Comparison of ENCODE assay signal across 19 cellular contexts in genomic region chr5:149410721-149411432, GRCh38. TPM values are rescaled to one million over a fixed set of nuclear protein-coding genes. Genes with fewer than 3 reads are reported as not detected.
DNase-seq lines count a peak whose midpoint lies in the region; TF ChIP-seq lines count a peak whose summit lies in the region.
"Had no signal": no experiment of that assay in that cellular context is flagged by ENCODE, and none has a peak within 500 bp of the region (broad histone marks: within the 10 kb centered on the region; RNA-seq: fewer than 3 reads in every experiment).

No MANE protein-coding gene starts in this region.

- no peak for TF ChIP-seq POLR2A in breast epithelium (IDR thresholded peaks at IDR 0.05)
- no peak for TF ChIP-seq POLR2A in ovary (IDR thresholded peaks at IDR 0.05)
- TF ChIP-seq POLR2A in uterus (IDR thresholded peaks at IDR 0.05), result no peak

- no peaks in the 10 kb centered on the region for H4K20me1 ChIP-seq in mammary epithelial cell (ENCODE audit: insufficient read depth, low read length)

- H3K4me1 ChIP-seq in breast epithelium (peaks cover 0 to 5% of the 10 kb centered on the region in 2 donors), mammary epithelial cell (ENCODE audit: insufficient read depth, low read length) (no peaks in the 10 kb centered on the region), ovary (ENCODE audit: insufficient read depth) (peaks cover 34% of the 10 kb centered on the region), uterus (peaks cover 0 to 5% of the 10 kb centered on the region in 2 donors)
- H3K4me1 ChIP-seq: parathyroid adenoma had no signal

- peak overlapping the region; percentile 42 to 76 (median 67) for H3K4me3 ChIP-seq in breast epithelium
- H3K4me3 ChIP-seq in mammary epithelial cell (replicated peaks in 1 of 3; ENCODE audit: insufficient read depth in 1 of 3, low read depth in 2 of 3, low read length in 3 of 3), result no peak overlapping the region
- peak overlapping the region; percentile 87 for H3K4me3 ChIP-seq in fibroblast of villous mesenchyme (ENCODE audit: low read depth, low read length)
- peak overlapping the region; percentile 54 for H3K4me3 ChIP-seq in ovary
- peak overlapping the region; percentile 68 to 88 for H3K4me3 ChIP-seq in uterus
- H3K4me3 ChIP-seq: K562 had no signal

- in situ Hi-C loops in mammary epithelial cell (cut with MboI; ENCODE audit: low sequenced_read_pairs in 2 of 2), result no loop called here

- TF ChIP-seq EP300 in ovary (IDR thresholded peaks at IDR 0.05), result no peak

- 43% methylated on average over 14 of the region's 15 CpGs for WGBS in mammary epithelial cell (ENCODE audit: low coverage, missing lambda C conversion rate)
- 8 to 12% (median 10%) methylated on average over 15 of the region's 15 CpGs for WGBS in ovary, 3 donors

- TF ChIP-seq CTCF in breast epithelium (IDR thresholded peaks at IDR 0.05) (no peak), mammary epithelial cell (conservative IDR thresholded peaks at IDR 0.05 in 1 of 2, IDR thresholded peaks at IDR 0.05 in 1 of 2; ENCODE audit: extremely low read depth in 1 of 2, insufficient read depth in 1 of 2, low read depth in 1 of 2, low read length in 2 of 2) (no peak), fibroblast of villous mesenchyme (IDR thresholded peaks at IDR 0.05; ENCODE audit: insufficient read depth, low read depth, low read length) (no peak), ovary (IDR thresholded peaks at IDR 0.05) (no peak), uterus (IDR thresholded peaks at IDR 0.05) (no peak)

- no peaks in the 10 kb centered on the region for H3K79me2 ChIP-seq in mammary epithelial cell (ENCODE audit: insufficient read depth, low read length)
- H3K79me2 ChIP-seq: parathyroid adenoma had no signal

- H2AFZ ChIP-seq in mammary epithelial cell (ENCODE audit: low read depth, low read length), result no peak overlapping the region
- H2AFZ ChIP-seq: parathyroid adenoma had no signal

- no peaks in the 10 kb centered on the region for H3K9me3 ChIP-seq in breast epithelium
- no peaks in the 10 kb centered on the region for H3K9me3 ChIP-seq in mammary epithelial cell (replicated peaks; ENCODE audit: insufficient read depth, low read length)
- H3K9me3 ChIP-seq in ovary, result no peaks in the 10 kb centered on the region
- H3K9me3 ChIP-seq in uterus, result no peaks in the 10 kb centered on the region

- H3K9ac ChIP-seq in mammary epithelial cell (ENCODE audit: insufficient read depth, low read length), result no peak overlapping the region
- H3K9ac ChIP-seq: parathyroid adenoma had no signal

- peak in 1 of 2 donors; percentile 36 for DNase-seq in breast epithelium (ENCODE audit: low spot score in 2 of 2)
- DNase-seq in mammary epithelial cell, result no peak
- peak; percentile 70 for DNase-seq in fibroblast of villous mesenchyme (ENCODE audit: low read depth)
- DNase-seq in ovary, result peak in 3 of 5 donors; percentile 25 to 54 (median 38)
- peak in 1 of 2 donors; percentile 41 for DNase-seq in uterus
- no peak for DNase-seq in DMS 273 (lab: John Stamatoyannopoulos, UW; ENCODE audit: unreplicated experiment)
- no peak for DNase-seq in NCI-H146 treated with DMSO at 0.1 percent for 48 hours (lab: John Stamatoyannopoulos, UW; ENCODE audit: unreplicated experiment)
- DNase-seq in NCI-H2081 treated with DMSO at 0.1 percent for 48 hours (lab: John Stamatoyannopoulos, UW), result no peak
- DNase-seq: activated CD4-positive, alpha-beta T cell treated with anti-CD3 and anti-CD28 coated beads for 48 hours; activated T-cell treated with anti-CD3 and anti-CD28 coated beads, Interleukin-2, amount 50 U/mL, for 24 hours; effector memory CD4-positive, alpha-beta T cell; hypothalamus; NCI-H1436 treated with DMSO at 0.1 percent for 48 hours; NCI-H524 treated with DMSO at 0.1 percent for 48 hours; T-helper 2 cell had no signal

- H3K27me3 ChIP-seq in breast epithelium (no peaks in the 10 kb centered on the region), mammary epithelial cell (ENCODE audit: insufficient read depth, low read length) (no peaks in the 10 kb centered on the region), ovary (no peaks in the 10 kb centered on the region), uterus (no peaks in the 10 kb centered on the region)

- BruUV-seq in mammary epithelial cell (replicated peaks; lab: Mats Ljungman, UMichigan), result no TSS peak

- H3K27ac ChIP-seq in breast epithelium (peak overlapping the region; percentile 91 to 92), mammary epithelial cell (ENCODE audit: insufficient read depth, low read depth, low read length) (no peak overlapping the region), ovary (peak overlapping the region; percentile 18 to 79), uterus (peak overlapping the region; percentile 99)
- H3K27ac ChIP-seq: parathyroid adenoma had no signal

- dilution Hi-C loops in mammary epithelial cell (cut with HindIII; ENCODE audit: low sequenced_read_pairs), result no loop called here

- no peak overlapping the region for H3K4me2 ChIP-seq in mammary epithelial cell (ENCODE audit: insufficient read depth, low read depth, low read length)

- H3K36me3 ChIP-seq in breast epithelium, result no peaks in the 10 kb centered on the region
- no peaks in the 10 kb centered on the region for H3K36me3 ChIP-seq in mammary epithelial cell (ENCODE audit: insufficient read depth, low read length)
- no peaks in the 10 kb centered on the region for H3K36me3 ChIP-seq in ovary
- no peaks in the 10 kb centered on the region for H3K36me3 ChIP-seq in uterus

- intact Hi-C loops in breast epithelium (cut with DNase I; ENCODE audit: low total_unique reads), result no loop called here
- intact Hi-C loops in mammary epithelial cell (cut with micrococcal nuclease), result no loop called here
- intact Hi-C loops in ovary (cut with DNase I), result no loop called here
- intact Hi-C loops in uterus (cut with DNase I; ENCODE audit: low total_unique reads), result no loop called here

- CTCF ChIA-PET in mammary epithelial cell (lab: Charles Lee; ENCODE audit: low non-redundant PET), result no interaction called here

RNA-seq across cellular contexts. Expression of gene IL17B, which starts 31.8 kb away (rescaled TPM):
- total RNA-seq in breast epithelium (1 to 10 TPM in 2 of 3 donors, under 1 TPM in 1; 0.64 to 5.6 (median 5.4) TPM), mammary epithelial cell (under 1 TPM in 1 of 2 donors, not detected in 1; 0.50 TPM), fibroblast of villous mesenchyme (1.3 TPM in 1 of 2 replicates, not detected in the other), ovary (under 1 TPM in 2 of 7 donors, not detected in 5; 0.47 to 0.54 TPM), uterus (1 to 10 TPM in 2 of 4 donors, not detected in 2; 1.6 to 2.3 TPM)
- polyA plus RNA-seq in mammary epithelial cell (not detected), ovary (1 to 10 TPM in 1 of 2 donors, not detected in 1; 1.7 TPM)
- not detected for polyA minus RNA-seq in mammary epithelial cell
- total RNA-seq: A172, lower leg skin had no signal

RNA-seq across cellular contexts. Expression of gene PCYOX1L, which starts 53.0 kb away (rescaled TPM):
- 1 to 10 TPM; 3.2 to 6.6 (median 5.2) TPM for total RNA-seq in breast epithelium
- 10 to 100 TPM in 1 of 2 donors, 1 to 10 TPM in 1; 6.8 to 10.2 TPM for total RNA-seq in mammary epithelial cell
- polyA plus RNA-seq in mammary epithelial cell, result 17.2 TPM
- 7.8 TPM for polyA minus RNA-seq in mammary epithelial cell
- total RNA-seq in fibroblast of villous mesenchyme, result 6.4 and 11.7 TPM in 2 replicates
- 10 to 100 TPM in 2 of 7 donors, 1 to 10 TPM in 5; 5.8 to 11.5 (median 8.8) TPM for total RNA-seq in ovary
- 10 to 100 TPM in 1 of 2 donors, 1 to 10 TPM in 1; 7.1 to 15.2 TPM for polyA plus RNA-seq in ovary
- total RNA-seq in uterus, result 1 to 10 TPM in 3 of 4 donors, under 1 TPM in 1; 0.59 to 8.6 (median 5.9) TPM

Comparison
In these comparisons a context has a peak if more than half of its experiments do, and no peak if none do; other contexts are left out.
1. H3K4me3 ChIP-seq: peak in breast epithelium (3 of 3), fibroblast of villous mesenchyme (single experiment), ovary (single experiment) and uterus (2 of 2); none in mammary epithelial cell (0 of 3).
2. DNase-seq: peak in fibroblast of villous mesenchyme (single experiment) and ovary (3 of 5); none in mammary epithelial cell (single experiment), DMS 273 (single experiment), NCI-H146 treated with DMSO at 0.1 percent for 48 hours (single experiment) and NCI-H2081 treated with DMSO at 0.1 percent for 48 hours (single experiment).